In genomic region chr19:54560881-54561385, GRCh38 we compare ENCODE assay signal across 34 cellular contexts. TPM values are rescaled to one million over a fixed set of nuclear protein-coding genes. Genes with fewer than 3 reads are reported as not detected.
"Had no signal": no experiment of that assay in that cellular context is flagged by ENCODE, and none has a peak within 500 bp of the region (broad histone marks: within the 10 kb centered on the region; RNA-seq: fewer than 3 reads in every experiment).

No MANE protein-coding gene starts in this region.

- H3K9me3 Mint-ChIP-seq: natural killer cell treated with Interleukin-12 subunit alpha and Interleukin-12 subunit beta and Interleukin-15 and Interleukin-18, amount 100 ng/mL, for 72 hours; stimulated activated effector memory CD8-positive, alpha-beta T cell treated with anti-CD3 and anti-CD28 coated beads, Interleukin-12 subunit alpha, Interleukin-12 subunit beta, amount 100 ng/mL, for 72 hours; stimulated activated naive CD8-positive, alpha-beta T cell treated with anti-CD3 and anti-CD28 coated beads, Interleukin-15, amount 100 ng/mL, for 72 hours had no signal

- H3K4me3 Mint-ChIP-seq: activated naive CD8-positive, alpha-beta T cell; stimulated activated effector memory CD8-positive, alpha-beta T cell treated with anti-CD3 and anti-CD28 coated beads, Interleukin-12 subunit alpha, Interleukin-12 subunit beta, amount 100 ng/mL, for 72 hours; stimulated activated naive CD8-positive, alpha-beta T cell treated with anti-CD3 and anti-CD28 coated beads, Interleukin-15, amount 100 ng/mL, for 72 hours had no signal

- H3K9me3 ChIP-seq: body of pancreas, mucosa of descending colon, upper lobe of left lung had no signal

- H3K4me1 Mint-ChIP-seq: stimulated activated effector memory CD8-positive, alpha-beta T cell treated with anti-CD3 and anti-CD28 coated beads, Interleukin-12 subunit alpha, Interleukin-12 subunit beta, amount 100 ng/mL, for 72 hours; stimulated activated naive CD8-positive, alpha-beta T cell treated with anti-CD3 and anti-CD28 coated beads, Interleukin-15, amount 100 ng/mL, for 72 hours had no signal

- ATAC-seq: body of pancreas; gastrocnemius medialis; left ventricle myocardium superior; mucosa of descending colon; natural killer cell treated with Interleukin-12 subunit alpha and Interleukin-12 subunit beta and Interleukin-15 and Interleukin-18, amount 100 ng/mL, for 72 hours; sciatic nerve; stimulated activated effector memory CD8-positive, alpha-beta T cell treated with anti-CD3 and anti-CD28 coated beads, Interleukin-12 subunit alpha, Interleukin-12 subunit beta, amount 100 ng/mL, for 72 hours; stimulated activated naive CD8-positive, alpha-beta T cell treated with anti-CD3 and anti-CD28 coated beads, Interleukin-15, amount 100 ng/mL, for 72 hours had no signal

- H3K36me3 Mint-ChIP-seq: activated naive CD8-positive, alpha-beta T cell; natural killer cell treated with Interleukin-12 subunit alpha and Interleukin-12 subunit beta and Interleukin-15 and Interleukin-18, amount 100 ng/mL, for 72 hours; stimulated activated effector memory CD8-positive, alpha-beta T cell treated with anti-CD3 and anti-CD28 coated beads, Interleukin-12 subunit alpha, Interleukin-12 subunit beta, amount 100 ng/mL, for 72 hours had no signal

- H3K27me3 Mint-ChIP-seq: progenitor cell of endocrine pancreas had no signal

- DNase-seq: activated CD4-positive, alpha-beta T cell treated with anti-CD3 and anti-CD28 coated beads for 48 hours; activated CD4-positive, alpha-beta T cell treated with anti-CD3 and anti-CD28 coated beads, Interleukin-2, amount 50 U/mL, for 48 hours; activated CD8-positive, alpha-beta memory T cell treated with anti-CD3 and anti-CD28 coated beads for 24 hours; activated effector memory CD4-positive, alpha-beta T cell treated with Interleukin-2 at 50 U/mL for 16 hours; activated naive CD4-positive, alpha-beta T cell treated with Interleukin-2 at 50 U/mL for 16 hours; anterior cingulate cortex; body of pancreas; effector CD8-positive, alpha-beta T cell; gastrocnemius medialis; glutamatergic neuron; islet precursor cell; left ventricle myocardium superior; mucosa of descending colon; stimulated activated CD4-positive, alpha-beta T cell treated with anti-CD3 and anti-CD28 coated beads, Interleukin-12 subunit alpha, Interleukin-12 subunit beta, amount 100 ng/mL, for 4 hours; stimulated activated CD4-positive, alpha-beta T cell treated with anti-CD3 and anti-CD28 coated beads, Interleukin-4, amount 100 ng/mL, for 1 hour; stimulated activated naive CD8-positive, alpha-beta T cell treated with anti-CD3 and anti-CD28 coated beads, Interleukin-15, amount 100 ng/mL, for 72 hours; upper lobe of left lung had no signal

- H3K4me1 ChIP-seq: body of pancreas, gastrocnemius medialis, upper lobe of left lung had no signal

- FAIRE-seq: colon, endometrium, TTC549 had no signal

- H3K36me3 ChIP-seq: gastrocnemius medialis, upper lobe of left lung had no signal

- H3K27ac Mint-ChIP-seq: activated naive CD8-positive, alpha-beta T cell; natural killer cell treated with Interleukin-12 subunit alpha and Interleukin-12 subunit beta and Interleukin-15 and Interleukin-18, amount 100 ng/mL, for 72 hours; progenitor cell of endocrine pancreas; stimulated activated effector memory CD8-positive, alpha-beta T cell treated with anti-CD3 and anti-CD28 coated beads, Interleukin-12 subunit alpha, Interleukin-12 subunit beta, amount 100 ng/mL, for 72 hours; stimulated activated naive CD8-positive, alpha-beta T cell treated with anti-CD3 and anti-CD28 coated beads, Interleukin-15, amount 100 ng/mL, for 72 hours had no signal

- H3K27ac ChIP-seq: body of pancreas, epithelial cell of prostate, gastrocnemius medialis, skin epidermis, upper lobe of left lung, VCaP had no signal

- H3K4me3 ChIP-seq: body of pancreas, gastrocnemius medialis, mucosa of descending colon, skin epidermis, upper lobe of left lung had no signal

- H3K27me3 ChIP-seq: body of pancreas, gastrocnemius medialis, upper lobe of left lung had no signal

RNA-seq across cellular contexts. Expression of gene LILRA2, which starts 12.7 kb away (rescaled TPM):
- total RNA-seq: dermis microvascular lymphatic vessel endothelial cell, lung microvascular endothelial cell, myocyte, progenitor cell of endocrine pancreas, renal cortical epithelial cell had no signal

RNA-seq across cellular contexts. Expression of gene LILRA1, which starts 32.5 kb away (rescaled TPM):
- total RNA-seq: dermis microvascular lymphatic vessel endothelial cell, lung microvascular endothelial cell, myocyte, progenitor cell of endocrine pancreas, renal cortical epithelial cell had no signal

RNA-seq across cellular contexts. Expression of gene LAIR2, which starts 58.3 kb away (rescaled TPM):
- total RNA-seq: body of pancreas, dermis microvascular lymphatic vessel endothelial cell, gastrocnemius medialis, left ventricle myocardium superior, lung microvascular endothelial cell, mucosa of descending colon, myocyte, omental fat pad, progenitor cell of endocrine pancreas, renal cortical epithelial cell, upper lobe of left lung had no signal
- polyA plus RNA-seq: adipose tissue had no signal
